In the genomic region with DNA sequence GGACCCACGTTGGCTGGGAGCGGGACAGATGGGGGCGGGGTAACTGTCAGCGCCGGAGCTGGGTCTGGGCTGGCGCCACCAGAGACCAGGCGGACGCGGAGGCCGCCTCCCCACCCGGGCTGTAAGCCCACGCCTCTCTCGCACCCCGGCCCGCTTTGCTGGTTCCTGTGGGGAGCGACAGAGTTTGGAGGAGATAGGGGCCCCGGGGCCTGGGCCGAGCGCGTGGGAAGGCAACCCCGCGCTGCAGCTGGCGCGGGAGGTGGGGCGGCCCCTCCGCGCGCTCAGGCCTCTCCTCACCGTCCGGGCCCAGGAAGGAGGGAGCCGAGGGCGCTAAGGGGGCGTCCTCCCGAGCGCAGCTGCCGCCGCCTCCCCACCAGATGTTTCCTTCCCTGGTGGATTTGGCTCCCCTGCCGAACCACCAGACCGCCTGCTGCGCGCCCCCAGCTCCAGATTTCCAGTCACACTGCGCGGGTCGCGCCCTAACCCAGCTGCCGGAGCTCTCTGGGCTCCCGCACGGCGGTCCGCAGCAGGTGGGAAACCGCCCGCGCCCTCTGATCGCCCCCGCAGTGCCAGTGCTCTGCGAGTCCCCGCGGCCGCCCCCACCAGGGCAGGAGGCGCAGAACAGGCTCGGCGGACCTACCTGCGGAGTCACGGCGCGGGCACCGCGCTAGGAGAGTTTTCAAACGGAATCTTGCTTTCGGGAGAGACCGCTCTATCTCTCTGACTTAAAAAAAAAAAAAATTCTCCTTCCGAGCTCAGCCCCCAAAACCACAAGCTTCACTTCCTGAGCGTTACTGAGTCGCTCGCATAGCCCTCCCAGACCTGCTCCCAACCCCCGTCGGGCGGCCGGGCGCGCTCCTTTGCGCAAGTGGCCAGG, we compare ENCODE assay signal across 8 cellular contexts. TPM values are rescaled to one million over a fixed set of nuclear protein-coding genes. Genes with fewer than 3 reads are reported as not detected.
DNase-seq lines count a peak whose midpoint lies in the region; ATAC-seq and TF ChIP-seq lines count a peak whose summit lies in the region.

No MANE protein-coding gene starts in this region.

- CTCF ChIA-PET in RWPE1 (lab: Yijun Ruan, JAX), result interaction anchor here (0.5 to 1.0 kb wide), 11 partner anchors 20 to 985 kb away, joined by 3 to 6 read pairs (median 3); partner anchors contain the start of gene CDC7

- no peaks in the 10 kb centered on the region for H3K27me3 ChIP-seq in HL-60 (ENCODE audit: insufficient read depth, poor library complexity, severe bottlenecking)

- ATAC-seq in GM19468 (IDR thresholded peaks at IDR 0.05; ENCODE audit: extremely low read depth, unreplicated experiment) (peak; percentile 40), left ventricle myocardium superior (peak; percentile 59)

- TF ChIP-seq CTCF in HL-60 (IDR thresholded peaks at IDR 0.05; ENCODE audit: insufficient read depth, low read length), result no peak
- TF ChIP-seq CTCF in RWPE1 (conservative IDR thresholded peaks at IDR 0.05; ENCODE audit: low read depth), result peak; percentile 24; the same call in 1 of the 2 replicates

- H3K27ac ChIP-seq in HL-60 (replicated peaks) (peak overlapping the region; percentile 99), RWPE1 (no peak overlapping the region), skin epidermis (peak overlapping the region in 11 of 21 experiments; percentile 13 to 78 (median 67))

- H3K4me3 ChIP-seq in HL-60 (replicated peaks; ENCODE audit: insufficient read depth, low read length) (peak overlapping the region; percentile 73), skin epidermis (peak overlapping the region; percentile 37 to 54 (median 48))

- DNase-seq in DMS 273 (lab: John Stamatoyannopoulos, UW; ENCODE audit: unreplicated experiment), result peak; percentile 86
- DNase-seq in HL-60 (ENCODE audit: low read depth in 1 of 2, low spot score in 1 of 2), result peak in 1 of 2 experiments; percentile 88
- no peak for DNase-seq in RWPE1 (ENCODE audit: low spot score)
- DNase-seq in activated effector memory CD4-positive, alpha-beta T cell treated with anti-CD3 and anti-CD28 coated beads, Interleukin-2, amount 50 U/mL, for 16 hours, result peak; percentile 93
- peak; percentile 60 for DNase-seq in left ventricle myocardium superior
- no peak for DNase-seq in foreskin melanocyte

- POLR2A ChIA-PET in RWPE1 (lab: Yijun Ruan, JAX; ENCODE audit: low non-redundant PET), result no interaction called here

- intact Hi-C loops in left ventricle myocardium superior (cut with micrococcal nuclease), result no loop called here

RNA-seq across cellular contexts. Expression of gene GFI1, which starts 1.1 kb away (rescaled TPM):
- total RNA-seq in left ventricle myocardium superior, result 0.30 TPM

Comparison
In these comparisons a context has a peak if more than half of its experiments do, and no peak if none do; other contexts are left out.
1. DNase-seq: peak in DMS 273 (single experiment), activated effector memory CD4-positive, alpha-beta T cell treated with anti-CD3 and anti-CD28 coated beads, Interleukin-2, amount 50 U/mL, for 16 hours (single experiment) and left ventricle myocardium superior (single experiment); none in RWPE1 (single experiment) and foreskin melanocyte (single experiment).